In the genomic region with DNA sequence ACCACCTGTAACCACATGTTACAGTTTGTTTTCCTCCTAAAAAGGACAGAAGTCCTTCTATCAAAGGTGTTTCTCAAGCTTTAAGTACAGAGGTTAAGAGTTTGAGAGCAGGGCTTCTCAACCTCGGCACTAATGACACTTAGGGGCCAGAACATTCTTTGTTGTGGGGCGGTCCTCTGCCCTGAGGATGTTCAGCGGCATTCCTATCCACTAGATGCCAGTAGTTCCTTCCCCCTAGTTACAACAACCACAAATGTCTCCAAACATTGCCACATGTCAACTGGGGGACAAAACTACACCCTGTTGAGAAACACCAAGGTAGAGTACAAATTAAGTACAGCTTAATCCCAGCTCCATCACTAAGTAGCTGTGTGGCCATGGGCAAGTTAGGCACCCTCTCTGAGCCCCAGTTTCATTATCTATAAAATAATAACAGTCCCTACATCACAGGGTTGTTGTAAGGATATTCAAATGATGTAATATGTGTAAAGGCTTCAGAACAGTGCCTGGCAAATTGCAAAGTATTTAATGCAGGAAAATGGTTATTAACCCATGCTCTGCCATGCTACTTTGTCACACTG, we compare ENCODE assay signal across 28 cellular contexts. TPM values are rescaled to one million over a fixed set of nuclear protein-coding genes. Genes with fewer than 3 reads are reported as not detected.
DNase-seq lines count a peak whose midpoint lies in the region; ATAC-seq, FAIRE-seq and TF ChIP-seq lines count a peak whose summit lies in the region.
"Had no signal": no experiment of that assay in that cellular context is flagged by ENCODE, and none has a peak within 500 bp of the region (broad histone marks: within the 10 kb centered on the region; RNA-seq: fewer than 3 reads in every experiment).

No MANE protein-coding gene starts in this region.

- no peak for TF ChIP-seq CTCF in A549 (IDR thresholded peaks at IDR 0.05)
- no peak for TF ChIP-seq CTCF in lung (IDR thresholded peaks at IDR 0.05; ENCODE audit: control extremely low read depth, extremely low read depth)

- no peak overlapping the region for H3K4me3 ChIP-seq in A549
- H3K4me3 ChIP-seq in lung, result no peak overlapping the region

- H3K9me3 ChIP-seq in A549 (no peaks in the 10 kb centered on the region), lung (ENCODE audit: control insufficient read depth in 2 of 2, insufficient read depth in 1 of 2, low read length in 1 of 2) (no peaks in the 10 kb centered on the region)

- 11% methylated on average over 3 of the region's 3 CpGs for WGBS in A549 (ENCODE audit: missing lambda C conversion rate)
- WGBS in lung, 2 donors, result 41 to 43% methylated on average over 3 of the region's 3 CpGs

- no peak for TF ChIP-seq EP300 in A549 (IDR thresholded peaks at IDR 0.05)

- H3K27me3 ChIP-seq in lung (ENCODE audit: control insufficient read depth, insufficient read depth), result no peaks in the 10 kb centered on the region

- no peak overlapping the region for H3K4me2 ChIP-seq in A549

- 0 out of 6 replicates have a peak, but pooled peaks of 1 of the 2 experiments have one; percentile 50 for ATAC-seq in A549
- ATAC-seq in lung (ENCODE audit: insufficient read depth, low FRiP score), result peak; percentile 84
- ATAC-seq: HCT116, SK-N-SH treated with all-trans-retinoic acid at 6 μM for 48 hours had no signal

- POLR2A ChIA-PET in A549 (lab: Yijun Ruan, JAX), result no interaction called here

- H3K4me1 ChIP-seq in A549 (no peaks in the 10 kb centered on the region), lung (ENCODE audit: control insufficient read depth in 2 of 2, insufficient read depth in 2 of 2, low read length in 2 of 2) (peaks cover 7 to 10% of the 10 kb centered on the region in 2 donors)

- H3K36me3 ChIP-seq in lung (ENCODE audit: control insufficient read depth in 2 of 2, insufficient read depth in 2 of 2, low read length in 2 of 2), result no peaks in the 10 kb centered on the region
- H3K36me3 ChIP-seq: WERI-Rb-1 had no signal

- no peak for FAIRE-seq in A549 (lab: Jason Lieb, UNC)
- FAIRE-seq: islet of Langerhans, urothelium cell line had no signal

- CTCF ChIA-PET in A549 (lab: Yijun Ruan, JAX), result no interaction called here

- TF ChIP-seq POLR2A in A549 (IDR thresholded peaks at IDR 0.05; ENCODE audit: low read length) (no peak), erythroblast (IDR thresholded peaks at IDR 0.05; ENCODE audit: low read length) (no peak)

- DNase-seq in A549 (ENCODE audit: low read depth in 1 of 2, low spot score in 1 of 2) (no peak), HT-29 (ENCODE audit: low spot score) (peak; percentile 51), erythroblast (lab: John Stamatoyannopoulos, UW) (peak; percentile 32 to 54), lung (ENCODE audit: low spot score) (peak; percentile 82), COR-L47 (lab: John Stamatoyannopoulos, UW) (no peak), cerebellar nuclear complex (lab: John Stamatoyannopoulos, UW) (no peak)
- DNase-seq in stimulated activated CD4-positive, alpha-beta T cell treated with anti-CD3 and anti-CD28 coated beads, Interleukin-12 subunit alpha, Interleukin-12 subunit beta, amount 100 ng/mL, for 4 hours, result no peak
- no peak for DNase-seq in stimulated activated CD4-positive, alpha-beta T cell treated with anti-CD3 and anti-CD28 coated beads, Interleukin-2, amount 100 ng/mL, for 48 hours
- DNase-seq: activated CD4-positive, alpha-beta memory T cell treated with anti-CD3 and anti-CD28 coated beads, Interleukin-2, amount 10 ng/mL, durations not matched to agents 7 days and 5 days; activated effector memory CD4-positive, alpha-beta T cell treated with Interleukin-2 at 50 U/mL for 16 hours; activated naive CD8-positive, alpha-beta T cell treated with anti-CD3 and anti-CD28 coated beads, Interleukin-2, amount 10 ng/mL, durations not matched to agents 7 days and 5 days; effector CD4-positive, alpha-beta T cell; foreskin fibroblast; mesenchymal stem cell; naive B cell; NCI-H1436; NCI-H510A treated with DMSO at 0.1 percent for 48 hours; retina; stimulated activated CD4-positive, alpha-beta T cell treated with anti-CD3 and anti-CD28 coated beads, Interleukin-15, amount 100 ng/mL, for 24 hours; WERI-Rb-1 had no signal

- H3K27ac ChIP-seq in A549, result no peak overlapping the region
- H3K27ac ChIP-seq in lung (ENCODE audit: low read depth in 1 of 2, low read length in 1 of 2), result no peak overlapping the region
- H3K27ac ChIP-seq: RWPE1, WERI-Rb-1 had no signal

- no peak for TF ChIP-seq RAD21 in A549 (conservative IDR thresholded peaks at IDR 0.05 in 1 of 2, IDR thresholded peaks at IDR 0.05 in 1 of 2)

TF ChIP-seq in A549, 52 proteins besides CTCF, POLR2A, EP300 and RAD21:
- TF ChIP-seq SREBF2 (IDR thresholded peaks at IDR 0.05) (no peak), ZFP36 (IDR thresholded peaks at IDR 0.05; ENCODE audit: borderline replicate concordance, partially characterized antibody) (peak; percentile 25), ZNF302 (CRISPR knock-in tag; IDR thresholded peaks at IDR 0.05) (no peak), GATA3 (IDR thresholded peaks at IDR 0.05; ENCODE audit: borderline replicate concordance) (no peak), RNF2 (IDR thresholded peaks at IDR 0.05; ENCODE audit: borderline replicate concordance, low read depth) (no peak), RARB (CRISPR knock-in tag; IDR thresholded peaks at IDR 0.05) (no peak)

RNA-seq across cellular contexts. Expression of a gene that starts 44.6 kb away (rescaled TPM):
- polyA plus RNA-seq in A549 (2011; rRNA removed), result not detected in 2 replicates
- 0.01 TPM in 1 of 2 replicates, not detected in the other for polyA plus RNA-seq in A549 (2012; cell fraction: cytosol; rRNA removed)
- not detected in 2 replicates for polyA plus RNA-seq in A549 (2012; cell fraction: nucleus; rRNA removed)
- polyA plus RNA-seq in A549 (2017; fragmentation: RNase III; extraction: RNeasy Plus Mini Kit Qiagen cat#74134 plus additional on column Dnase treatment), result not detected in 3 replicates
- polyA minus RNA-seq in A549 (2011; rRNA and poly(A)+ RNA removed), result not detected in 2 replicates
- total RNA-seq in HT-29 (2014; rRNA removed; shearing (Covaris generic)), result 1.1 and 1.2 TPM in 2 replicates
- total RNA-seq in lung, result 10 to 100 TPM; 20.4 to 28.2 TPM
- polyA plus RNA-seq in lung, result 10 to 100 TPM in 1 of 2 donors, 1 to 10 TPM in 1; 6.6 to 10.8 TPM
- total RNA-seq: chondrocyte, epithelial cell of proximal tubule, osteoblast had no signal

Comparison
In these comparisons a context has a peak if more than half of its experiments do, and no peak if none do; other contexts are left out.
1. DNase-seq: peak in HT-29 (single experiment), erythroblast (2 of 2) and lung (single experiment); none in A549 (0 of 2), COR-L47 (single experiment), stimulated activated CD4-positive, alpha-beta T cell treated with anti-CD3 and anti-CD28 coated beads, Interleukin-12 subunit alpha, Interleukin-12 subunit beta, amount 100 ng/mL, for 4 hours (single experiment), cerebellar nuclear complex (0 of 2) and stimulated activated CD4-positive, alpha-beta T cell treated with anti-CD3 and anti-CD28 coated beads, Interleukin-2, amount 100 ng/mL, for 48 hours (0 of 2).